8 cellular contexts compared by ENCODE assay signal in the genomic region with DNA sequence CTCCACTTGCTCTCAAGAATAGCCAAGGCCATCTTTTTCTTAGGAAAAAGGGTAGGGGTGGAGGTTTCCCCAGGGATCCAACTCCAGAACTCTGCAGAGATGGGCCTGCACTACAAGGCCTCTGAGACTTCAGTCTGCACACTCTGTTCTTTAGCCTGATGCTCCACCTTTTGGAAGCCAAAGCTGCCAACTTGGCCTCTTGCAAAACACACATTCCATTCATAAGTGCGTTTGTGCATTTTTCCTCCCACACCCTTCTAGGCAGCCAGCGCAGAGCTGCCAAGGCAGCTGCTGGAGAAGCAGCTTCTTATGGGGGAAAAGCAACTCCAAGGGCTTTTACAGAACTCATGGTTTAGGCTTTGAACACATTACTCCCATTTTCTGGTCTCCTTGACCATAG. TPM values are rescaled to one million over a fixed set of nuclear protein-coding genes. Genes with fewer than 3 reads are reported as not detected.
DNase-seq lines count a peak whose midpoint lies in the region; ATAC-seq and TF ChIP-seq lines count a peak whose summit lies in the region.

No MANE protein-coding gene starts in this region.

- peak; percentile 74 for TF ChIP-seq EP300 in stomach (IDR thresholded peaks at IDR 0.05)

- ATAC-seq in HG02981 (IDR thresholded peaks at IDR 0.05; ENCODE audit: unreplicated experiment): no peak
- no peak for ATAC-seq in HG02610 (IDR thresholded peaks at IDR 0.05; ENCODE audit: unreplicated experiment)
- ATAC-seq in stimulated activated naive CD8-positive, alpha-beta T cell treated with anti-CD3 and anti-CD28 coated beads, Interleukin-15, Interleukin-2, amounts not matched to agents 100 U/mL and 50 U/mL, for 24 hours: no peak

- H3K9me3 Mint-ChIP-seq in HFFc6: no peaks in the 10 kb centered on the region
- H3K9me3 Mint-ChIP-seq in activated CD4-positive, alpha-beta T cell treated with anti-CD3 and anti-CD28 coated beads, Interleukin-2, amount 10 ng/mL, durations not matched to agents 7 days and 5 days: no peaks in the 10 kb centered on the region

- H3K9me3 ChIP-seq in stomach: no peaks in the 10 kb centered on the region

- CTCF ChIA-PET in activated CD4-positive, alpha-beta T cell treated with anti-CD3 and anti-CD28 coated beads, Interleukin-2, amount 10 ng/mL, durations not matched to agents 7 days and 5 days (lab: Charles Lee): interaction anchor here (1.4 kb wide), 1 partner anchor 179 kb away, joined by 3 read pairs; no protein-coding TSS in a partner anchor

- TF ChIP-seq POLR2A in stomach (IDR thresholded peaks at IDR 0.05): no peak

- H3K27me3 Mint-ChIP-seq in HFFc6 (ENCODE audit: insufficient read depth): peaks cover 2% of the 10 kb centered on the region; the same call in 1 of the 2 replicates
- H3K27me3 Mint-ChIP-seq in activated CD4-positive, alpha-beta T cell treated with anti-CD3 and anti-CD28 coated beads, Interleukin-2, amount 10 ng/mL, durations not matched to agents 7 days and 5 days: no peaks in the 10 kb centered on the region

- H3K4me1 Mint-ChIP-seq in HFFc6 (ENCODE audit: low read depth): peaks cover 64% of the 10 kb centered on the region
- H3K4me1 Mint-ChIP-seq in activated CD4-positive, alpha-beta T cell treated with anti-CD3 and anti-CD28 coated beads, Interleukin-2, amount 10 ng/mL, durations not matched to agents 7 days and 5 days: peaks cover 29% of the 10 kb centered on the region

- H3K4me1 ChIP-seq in stomach: peaks cover 36 to 49% (median 44%) of the 10 kb centered on the region in 4 donors

- WGBS in stomach, 5 donors: 10 to 22% (median 18%) methylated on average over 2 of the region's 2 CpGs

- DNase-seq in HFFc6: peak; percentile 79
- peak; percentile 36 to 86 for DNase-seq in T47D (ENCODE audit: low read depth in 1 of 2, low spot score in 1 of 2)
- peak; percentile 58 for DNase-seq in kidney tubule cell (ENCODE audit: low spot score)
- peak; percentile 82 for DNase-seq in stomach
- DNase-seq in stimulated activated naive CD8-positive, alpha-beta T cell treated with anti-CD3 and anti-CD28 coated beads, Interleukin-15, Interleukin-2, amounts not matched to agents 100 U/mL and 50 U/mL, for 24 hours: no peak
- DNase-seq in activated CD4-positive, alpha-beta T cell treated with anti-CD3 and anti-CD28 coated beads, Interleukin-2, amount 10 ng/mL, durations not matched to agents 7 days and 5 days: no peak

- peaks cover 28% of the 10 kb centered on the region for H3K36me3 Mint-ChIP-seq in HFFc6 (ENCODE audit: low read depth)
- peaks cover 11% of the 10 kb centered on the region for H3K36me3 Mint-ChIP-seq in activated CD4-positive, alpha-beta T cell treated with anti-CD3 and anti-CD28 coated beads, Interleukin-2, amount 10 ng/mL, durations not matched to agents 7 days and 5 days (ENCODE audit: low read depth)

- peak overlapping the region; percentile 9 to 80 (median 77) for H3K27ac ChIP-seq in stomach

- TF ChIP-seq CTCF in HFFc6 (IDR thresholded peaks at IDR 0.05): 0 out of 2 replicates have a peak, but pooled peaks have one; percentile 18
- TF ChIP-seq CTCF in stomach (IDR thresholded peaks at IDR 0.05): no peak

- no peaks in the 10 kb centered on the region for H3K27me3 ChIP-seq in stomach

- intact Hi-C loops in stomach (cut with DNase I; ENCODE audit: low total_unique reads): loop anchor here (10.0 kb wide), 1 partner anchor 53 kb away; the partner anchor contains the start of genes DCUN1D3 and LYRM1

- peak overlapping the region; percentile 81 for H3K27ac Mint-ChIP-seq in HFFc6
- no peak overlapping the region for H3K27ac Mint-ChIP-seq in activated CD4-positive, alpha-beta T cell treated with anti-CD3 and anti-CD28 coated beads, Interleukin-2, amount 10 ng/mL, durations not matched to agents 7 days and 5 days

- in situ Hi-C loops in T47D (cut with HindIII; ENCODE audit: low pct_unique_long_range_greater_than_20kb, low sequenced_read_pairs): no loop called here

- no peak overlapping the region for H3K4me3 ChIP-seq in stomach

- H3K36me3 ChIP-seq in stomach: peaks cover 6 to 22% (median 13%) of the 10 kb centered on the region in 4 donors

- H3K4me3 Mint-ChIP-seq in HFFc6: no peak overlapping the region; the same call in 1 of the 2 replicates
- no peak overlapping the region for H3K4me3 Mint-ChIP-seq in activated CD4-positive, alpha-beta T cell treated with anti-CD3 and anti-CD28 coated beads, Interleukin-2, amount 10 ng/mL, durations not matched to agents 7 days and 5 days

- POLR2A ChIA-PET in activated CD4-positive, alpha-beta T cell treated with anti-CD3 and anti-CD28 coated beads, Interleukin-2, amount 10 ng/mL, durations not matched to agents 7 days and 5 days (lab: Charles Lee): no interaction called here

RNA-seq across cellular contexts. Expression of gene REXO5, which starts 45.3 kb away (rescaled TPM):
- total RNA-seq in HFFc6 (2021; fragmentation: NEBNext Ultra II Directional; extraction: Animal tissue kit (Norgen Biotek cat#: 25700)): 10 to 100 TPM in 3 of 6 experiments, 1 to 10 TPM in 3; 4.9 to 12.2 (median 9.6) TPM
- 10 to 100 TPM in 3 of 5 donors, 1 to 10 TPM in 2; 5.5 to 31.7 (median 18.0) TPM for total RNA-seq in stomach
- 1 to 10 TPM; 4.7 to 7.3 (median 7.2) TPM for polyA plus RNA-seq in stomach
- total RNA-seq in activated CD4-positive, alpha-beta T cell treated with anti-CD3 and anti-CD28 coated beads, Interleukin-2, amount 10 ng/mL, durations not matched to agents 7 days and 5 days: 10 to 100 TPM in 1 of 2 experiments, 1 to 10 TPM in 1; 9.8 to 11.0 TPM

RNA-seq across cellular contexts. Expression of gene ERI2, which starts 45.3 kb away (rescaled TPM):
- 10 to 100 TPM; 10.6 to 16.1 (median 13.1) TPM for total RNA-seq in HFFc6 (2021; fragmentation: NEBNext Ultra II Directional; extraction: Animal tissue kit (Norgen Biotek cat#: 25700))
- 10 to 100 TPM in 4 of 5 donors, 1 to 10 TPM in 1; 9.6 to 49.0 (median 23.7) TPM for total RNA-seq in stomach
- 10 to 100 TPM in 1 of 3 donors, 1 to 10 TPM in 2; 8.5 to 10.6 (median 9.6) TPM for polyA plus RNA-seq in stomach
- total RNA-seq in activated CD4-positive, alpha-beta T cell treated with anti-CD3 and anti-CD28 coated beads, Interleukin-2, amount 10 ng/mL, durations not matched to agents 7 days and 5 days: 10 to 100 TPM; 12.5 to 17.3 TPM

RNA-seq across cellular contexts. Expression of gene DCUN1D3, which starts 48.6 kb away (rescaled TPM):
- total RNA-seq in HFFc6 (2021; fragmentation: NEBNext Ultra II Directional; extraction: Animal tissue kit (Norgen Biotek cat#: 25700)): 10 to 100 TPM; 29.2 to 41.0 (median 32.1) TPM
- 10 to 100 TPM in 4 of 5 donors, 1 to 10 TPM in 1; 3.8 to 25.7 (median 16.7) TPM for total RNA-seq in stomach
- polyA plus RNA-seq in stomach: 1 to 10 TPM; 1.4 to 3.7 (median 2.1) TPM
- total RNA-seq in activated CD4-positive, alpha-beta T cell treated with anti-CD3 and anti-CD28 coated beads, Interleukin-2, amount 10 ng/mL, durations not matched to agents 7 days and 5 days: 10 to 100 TPM in 1 of 2 experiments, 1 to 10 TPM in 1; 9.9 to 10.8 TPM

RNA-seq across cellular contexts. Expression of gene LYRM1, which starts 49.0 kb away (rescaled TPM):
- total RNA-seq in HFFc6 (2021; fragmentation: NEBNext Ultra II Directional; extraction: Animal tissue kit (Norgen Biotek cat#: 25700)): 10 to 100 TPM; 22.2 to 28.4 (median 25.8) TPM
- total RNA-seq in stomach: 10 to 100 TPM in 4 of 5 donors, 1 to 10 TPM in 1; 6.7 to 29.7 (median 21.0) TPM
- polyA plus RNA-seq in stomach: 10 to 100 TPM; 37.4 to 58.5 (median 43.4) TPM
- 10 to 100 TPM; 21.7 to 26.7 TPM for total RNA-seq in activated CD4-positive, alpha-beta T cell treated with anti-CD3 and anti-CD28 coated beads, Interleukin-2, amount 10 ng/mL, durations not matched to agents 7 days and 5 days

Comparison
In these comparisons a context has a peak if more than half of its experiments do, and no peak if none do; other contexts are left out.
1. DNase-seq: peak in HFFc6 (single experiment), T47D (2 of 2), kidney tubule cell (single experiment) and stomach (single experiment); none in stimulated activated naive CD8-positive, alpha-beta T cell treated with anti-CD3 and anti-CD28 coated beads, Interleukin-15, Interleukin-2, amounts not matched to agents 100 U/mL and 50 U/mL, for 24 hours (single experiment) and activated CD4-positive, alpha-beta T cell treated with anti-CD3 and anti-CD28 coated beads, Interleukin-2, amount 10 ng/mL, durations not matched to agents 7 days and 5 days (single experiment).